ENCODE assay signal across 9 cellular contexts in the genomic region with DNA sequence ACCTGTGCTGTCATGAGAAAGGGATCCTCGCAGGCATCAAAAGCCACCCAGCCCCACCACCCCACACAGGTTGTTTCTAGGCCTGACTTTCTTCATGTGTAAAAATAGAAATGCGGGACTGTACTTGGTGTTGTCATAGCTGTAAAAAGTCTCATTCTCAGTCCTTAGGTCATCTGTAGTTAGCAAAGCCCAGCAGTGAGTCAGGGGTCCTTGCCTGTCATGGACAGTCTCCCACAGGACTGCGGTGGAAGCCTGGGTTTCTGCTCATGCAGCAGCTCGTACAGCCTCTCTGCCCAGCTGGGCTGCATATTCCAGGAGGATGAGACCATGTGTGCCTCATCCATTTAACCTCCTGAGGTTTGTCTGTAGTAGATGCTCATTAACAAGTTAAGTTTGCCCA. TPM values are rescaled to one million over a fixed set of nuclear protein-coding genes. Genes with fewer than 3 reads are reported as not detected.
DNase-seq lines count a peak whose midpoint lies in the region; ATAC-seq and TF ChIP-seq lines count a peak whose summit lies in the region.
"Had no signal": no experiment of that assay in that cellular context is flagged by ENCODE, and none has a peak within 500 bp of the region (broad histone marks: within the 10 kb centered on the region; RNA-seq: fewer than 3 reads in every experiment).

No MANE protein-coding gene starts in this region.

- DNase-seq in GM23248 (peak; percentile 14), sigmoid colon (no peak), NOMO-1 (lab: John Stamatoyannopoulos, UW; ENCODE audit: unreplicated experiment in 2 of 2) (no peak)
- DNase-seq: MM.1S, T-helper 9 cell had no signal

- H3K4me2 ChIP-seq in GM23248 (ENCODE audit: unreplicated experiment), result no peak overlapping the region

- H3K9me3 ChIP-seq in GM23248 (ENCODE audit: low read depth), result no peaks in the 10 kb centered on the region
- no peaks in the 10 kb centered on the region for H3K9me3 ChIP-seq in gastroesophageal sphincter
- no peaks in the 10 kb centered on the region for H3K9me3 ChIP-seq in sigmoid colon

- peaks cover 54% of the 10 kb centered on the region for H3F3A ChIP-seq in GM23248 (ENCODE audit: insufficient read depth)

- no peaks in the 10 kb centered on the region for H3K9me2 ChIP-seq in GM23248 (ENCODE audit: insufficient read depth)

- H3K27me3 ChIP-seq in GM23248 (replicated peaks; ENCODE audit: insufficient read depth), result no peaks in the 10 kb centered on the region
- no peaks in the 10 kb centered on the region for H3K27me3 ChIP-seq in gastroesophageal sphincter
- H3K27me3 ChIP-seq in sigmoid colon, result no peaks in the 10 kb centered on the region

- intact Hi-C loops in sigmoid colon (cut with DNase I), result loop anchor here (2.0 kb wide), 1 partner anchor 59 kb away; a partner anchor contains a TSS

- no peak for TF ChIP-seq EP300 in gastroesophageal sphincter (IDR thresholded peaks at IDR 0.05)
- no peak for TF ChIP-seq EP300 in sigmoid colon (IDR thresholded peaks at IDR 0.05)

- no peak overlapping the region for H3K9ac ChIP-seq in GM23248

- in situ Hi-C loops in GM23248 (cut with MboI), result no loop called here

- H3K4me3 ChIP-seq in GM23248, result no peak overlapping the region
- no peak overlapping the region for H3K4me3 ChIP-seq in gastroesophageal sphincter
- H3K4me3 ChIP-seq in sigmoid colon, result no peak overlapping the region

- H3K27ac ChIP-seq in GM23248 (no peak overlapping the region), VCaP (peak overlapping the region; percentile 84; the same call in 1 of the 2 replicates), gastroesophageal sphincter (peak overlapping the region; percentile 82 to 89 (median 85)), sigmoid colon (peak overlapping the region; percentile 80 to 89 (median 82))

- peaks cover 33% of the 10 kb centered on the region for H3K4me1 ChIP-seq in GM23248 (ENCODE audit: insufficient read depth)
- peaks cover 26 to 74% (median 40%) of the 10 kb centered on the region in 3 donors for H3K4me1 ChIP-seq in gastroesophageal sphincter
- peaks cover 0 to 78% (median 76%) of the 10 kb centered on the region in 4 donors for H3K4me1 ChIP-seq in sigmoid colon

- no peaks in the 10 kb centered on the region for H4K20me1 ChIP-seq in GM23248 (ENCODE audit: insufficient read depth)

- H3K79me2 ChIP-seq in GM23248 (ENCODE audit: insufficient read depth), result peaks cover 84% of the 10 kb centered on the region

- no peak for TF ChIP-seq POLR2A in gastroesophageal sphincter (IDR thresholded peaks at IDR 0.05)
- no peak for TF ChIP-seq POLR2A in sigmoid colon (IDR thresholded peaks at IDR 0.05)

- WGBS in GM23248 (ENCODE audit: low coverage in 1 of 2, low lambda C conversion rate in 2 of 2, missing lambda C conversion rate in 2 of 2), 2 experiments, result 79 to 88% methylated on average over 4 of the region's 4 CpGs
- 75 to 89% methylated on average over 1 to 2 of the region's 4 CpGs for WGBS in gastroesophageal sphincter (ENCODE audit: low coverage in 1 of 2), 2 donors
- 91 to 97% methylated on average over 4 of the region's 4 CpGs for WGBS in sigmoid colon, 2 donors

- H2AFZ ChIP-seq in GM23248, result no peak overlapping the region

- TF ChIP-seq CTCF in VCaP (conservative IDR thresholded peaks at IDR 0.05) (no peak), gastroesophageal sphincter (IDR thresholded peaks at IDR 0.05) (no peak), sigmoid colon (IDR thresholded peaks at IDR 0.05) (no peak)

- H3K36me3 ChIP-seq in GM23248 (ENCODE audit: low read depth), result no peaks in the 10 kb centered on the region
- H3K36me3 ChIP-seq in gastroesophageal sphincter, result peaks cover 0 to 17% of the 10 kb centered on the region in 2 donors
- peaks cover 0 to 5% (median 0%) of the 10 kb centered on the region in 4 donors for H3K36me3 ChIP-seq in sigmoid colon

- ATAC-seq in gastroesophageal sphincter, result no peak
- no peak for ATAC-seq in HG02623 (IDR thresholded peaks at IDR 0.05; ENCODE audit: unreplicated experiment)
- no peak for ATAC-seq in GM18861 (IDR thresholded peaks at IDR 0.05; ENCODE audit: unreplicated experiment)

RNA-seq across cellular contexts. Expression of a gene that starts 58.2 kb away (rescaled TPM):
- 10.0 and 13.7 TPM in 2 replicates for total RNA-seq in GM23248 (2014; rRNA removed; shearing (Covaris generic))
- polyA plus RNA-seq in GM23248 (2016; fragmentation: Nextera tagmentation; extraction: Ambion mirVana) (83.5 and 83.9 TPM in 2 replicates), sigmoid colon (100 to 1,000 TPM in 1 of 3 donors, 10 to 100 TPM in 2; 60.0 to 118 (median 88.3) TPM)
- total RNA-seq in gastroesophageal sphincter (10 to 100 TPM; 33.1 to 63.7 (median 39.3) TPM), sigmoid colon (10 to 100 TPM; 41.0 to 95.8 (median 70.7) TPM)

RNA-seq across cellular contexts. Expression of a gene that starts 58.2 kb away (rescaled TPM):
- 9.5 and 10.8 TPM in 2 replicates for total RNA-seq in GM23248 (2014; rRNA removed; shearing (Covaris generic))
- polyA plus RNA-seq in GM23248 (2016; fragmentation: Nextera tagmentation; extraction: Ambion mirVana) (2.6 and 3.0 TPM in 2 replicates), sigmoid colon (1 to 10 TPM in 2 of 3 donors, under 1 TPM in 1; 0.60 to 3.6 (median 1.2) TPM)
- total RNA-seq in gastroesophageal sphincter (10 to 100 TPM; 11.5 to 29.6 (median 24.4) TPM), sigmoid colon (10 to 100 TPM; 20.6 to 41.8 (median 22.7) TPM)
